Comparison of ENCODE assay signal across 13 cellular contexts in genomic region chr13:105177265-105177900, GRCh38.
DNase-seq lines count a peak whose midpoint lies in the region; ATAC-seq and TF ChIP-seq lines count a peak whose summit lies in the region.
"Had no signal": no experiment of that assay in that cellular context is flagged by ENCODE, and none has a peak within 500 bp of the region (broad histone marks: within the 10 kb centered on the region; RNA-seq: fewer than 3 reads in every experiment).

No MANE protein-coding gene starts in this region.

- peak; percentile 87 to 88 for DNase-seq in AML-193 (lab: John Stamatoyannopoulos, UW)
- DNase-seq in NB4 (ENCODE audit: low read depth) = peak; percentile 66
- peak; percentile 25 for DNase-seq in brain microvascular endothelial cell
- no peak for DNase-seq in germinal center (ENCODE audit: low spot score)
- DNase-seq in activated T-helper 2 cell treated with anti-CD3 and anti-CD28 coated beads, Interferon-gamma antibody, Interleukin-2, Interleukin-4, amounts not matched to agents 10 μg/mL and 5 μg/mL and 100 μg/mL, durations not matched to agents 14 hours and 24 hours and 36 hours (ENCODE audit: low spot score) = no peak
- DNase-seq in RWPE1 (ENCODE audit: low spot score) = no peak
- DNase-seq in COR-L47 (lab: John Stamatoyannopoulos, UW) = no peak
- DNase-seq: activated CD4-positive, alpha-beta T cell treated with anti-CD3 and anti-CD28 coated beads, Interleukin-2, amount 10 ng/mL, durations not matched to agents 24 days and 14 days; activated gamma-delta T cell; NCI-H1092; NCI-H526 had no signal

- CTCF ChIA-PET in RWPE1 (lab: Yijun Ruan, JAX) = no interaction called here

- no peaks in the 10 kb centered on the region for H3K36me3 Mint-ChIP-seq in activated T-helper 2 cell treated with anti-CD3 and anti-CD28 coated beads, Interferon-gamma antibody, Interleukin-2, Interleukin-4, amounts not matched to agents 10 μg/mL and 5 μg/mL and 100 μg/mL, durations not matched to agents 14 hours and 24 hours and 36 hours (ENCODE audit: low read depth)

- no peaks in the 10 kb centered on the region for H3K27me3 Mint-ChIP-seq in activated T-helper 2 cell treated with anti-CD3 and anti-CD28 coated beads, Interferon-gamma antibody, Interleukin-2, Interleukin-4, amounts not matched to agents 10 μg/mL and 5 μg/mL and 100 μg/mL, durations not matched to agents 14 hours and 24 hours and 36 hours (ENCODE audit: low read depth)
- H3K27me3 Mint-ChIP-seq: activated CD4-positive, alpha-beta T cell treated with anti-CD3 and anti-CD28 coated beads, Interleukin-2, amount 10 ng/mL, durations not matched to agents 24 days and 14 days had no signal

- TF ChIP-seq CTCF in NB4 (IDR thresholded peaks at IDR 0.05; ENCODE audit: low read depth, low read length) (no peak), brain microvascular endothelial cell (IDR thresholded peaks at IDR 0.05; ENCODE audit: low read depth, low read length, missing control alignments) (no peak), RWPE1 (conservative IDR thresholded peaks at IDR 0.05; ENCODE audit: low read depth) (no peak)

- H3K4me3 ChIP-seq in NB4 (ENCODE audit: low read depth, low read length) (no peak overlapping the region), brain microvascular endothelial cell (ENCODE audit: low read depth, low read length) (no peak overlapping the region)
- H3K4me3 ChIP-seq: A549 had no signal

- no peak overlapping the region for H3K27ac Mint-ChIP-seq in activated T-helper 2 cell treated with anti-CD3 and anti-CD28 coated beads, Interferon-gamma antibody, Interleukin-2, Interleukin-4, amounts not matched to agents 10 μg/mL and 5 μg/mL and 100 μg/mL, durations not matched to agents 14 hours and 24 hours and 36 hours
- H3K27ac Mint-ChIP-seq: activated CD4-positive, alpha-beta T cell treated with anti-CD3 and anti-CD28 coated beads, Interleukin-2, amount 10 ng/mL, durations not matched to agents 24 days and 14 days had no signal

- H3K9me3 Mint-ChIP-seq in activated T-helper 2 cell treated with anti-CD3 and anti-CD28 coated beads, Interferon-gamma antibody, Interleukin-2, Interleukin-4, amounts not matched to agents 10 μg/mL and 5 μg/mL and 100 μg/mL, durations not matched to agents 14 hours and 24 hours and 36 hours = no peaks in the 10 kb centered on the region
- H3K9me3 Mint-ChIP-seq: activated CD4-positive, alpha-beta T cell treated with anti-CD3 and anti-CD28 coated beads, Interleukin-2, amount 10 ng/mL, durations not matched to agents 24 days and 14 days had no signal

- intact Hi-C loops in activated T-helper 2 cell treated with anti-CD3 and anti-CD28 coated beads, Interferon-gamma antibody, Interleukin-2, Interleukin-4, amounts not matched to agents 10 μg/mL and 5 μg/mL and 100 μg/mL, durations not matched to agents 14 hours and 24 hours and 36 hours (cut with micrococcal nuclease) = no loop called here

- TF ChIP-seq POLR2A in NB4 (IDR thresholded peaks at IDR 0.05; ENCODE audit: extremely low read depth, insufficient read length) = no peak

- H3K4me3 Mint-ChIP-seq in activated T-helper 2 cell treated with anti-CD3 and anti-CD28 coated beads, Interferon-gamma antibody, Interleukin-2, Interleukin-4, amounts not matched to agents 10 μg/mL and 5 μg/mL and 100 μg/mL, durations not matched to agents 14 hours and 24 hours and 36 hours (ENCODE audit: low read depth) = no peak overlapping the region
- H3K4me3 Mint-ChIP-seq: activated CD4-positive, alpha-beta T cell treated with anti-CD3 and anti-CD28 coated beads, Interleukin-2, amount 10 ng/mL, durations not matched to agents 24 days and 14 days had no signal

- H3K4me1 Mint-ChIP-seq in activated T-helper 2 cell treated with anti-CD3 and anti-CD28 coated beads, Interferon-gamma antibody, Interleukin-2, Interleukin-4, amounts not matched to agents 10 μg/mL and 5 μg/mL and 100 μg/mL, durations not matched to agents 14 hours and 24 hours and 36 hours (ENCODE audit: low read depth) = no peaks in the 10 kb centered on the region

- ATAC-seq in GM21529 (IDR thresholded peaks at IDR 0.05; ENCODE audit: unreplicated experiment) = peak; percentile 69
- ATAC-seq: A549 had no signal

- H3K36me3 ChIP-seq in brain microvascular endothelial cell (replicated peaks) = no peaks in the 10 kb centered on the region

- POLR2A ChIA-PET in RWPE1 (lab: Yijun Ruan, JAX; ENCODE audit: low non-redundant PET) = no interaction called here

- no peaks in the 10 kb centered on the region for H3K27me3 ChIP-seq in brain microvascular endothelial cell (replicated peaks)

- H3K27ac ChIP-seq in brain microvascular endothelial cell (no peak overlapping the region), RWPE1 (no peak overlapping the region)
- H3K27ac ChIP-seq: A549 had no signal

- in situ Hi-C loops in brain microvascular endothelial cell (cut with HindIII; ENCODE audit: low pct_ligation_motif_present, low sequenced_read_pairs) = no loop called here

Comparison
In these comparisons a context has a peak if more than half of its experiments do, and no peak if none do; other contexts are left out.
1. DNase-seq: peak in AML-193 (2 of 2), NB4 (single experiment) and brain microvascular endothelial cell (single experiment); none in germinal center (single experiment), activated T-helper 2 cell treated with anti-CD3 and anti-CD28 coated beads, Interferon-gamma antibody, Interleukin-2, Interleukin-4, amounts not matched to agents 10 μg/mL and 5 μg/mL and 100 μg/mL, durations not matched to agents 14 hours and 24 hours and 36 hours (single experiment), RWPE1 (single experiment) and COR-L47 (single experiment).